ENCODE assay signal across 9 cellular contexts in genomic region chr15:39312984-39313383, GRCh38.
A peak's percentile ranks its signal among the peaks of the same experiment; 100 is the strongest.
DNase-seq lines count a peak whose midpoint lies in the region; ATAC-seq and TF ChIP-seq lines count a peak whose summit lies in the region.
"Had no signal": no experiment of that assay in that cellular context is flagged by ENCODE, and none has a peak within 500 bp of the region (broad histone marks: within the 10 kb centered on the region; RNA-seq: fewer than 3 reads in every experiment).

No MANE protein-coding gene starts in this region.

- H2AK5ac ChIP-seq in H9 (ENCODE audit: insufficient read length, low read length): no peak overlapping the region

- H2BK15ac ChIP-seq in H9 (ENCODE audit: low read depth, low read length): no peak overlapping the region

- no peak overlapping the region for H3T11ph ChIP-seq in H9 (ENCODE audit: low read length)

- H4K91ac ChIP-seq in H9 (ENCODE audit: insufficient read length, low read depth, low read length): no peak overlapping the region

- no peak overlapping the region for H3K4ac ChIP-seq in H9 (ENCODE audit: low read depth, low read length)

- no peaks in the 10 kb centered on the region for H3K27me3 Mint-ChIP-seq in H9 (ENCODE audit: low read depth)

- TF ChIP-seq POLR2A in suprapubic skin (IDR thresholded peaks at IDR 0.05): no peak

- no peaks in the 10 kb centered on the region for H3K79me2 ChIP-seq in H9 (ENCODE audit: insufficient read depth, low read length)

- H3K56ac ChIP-seq in H9 (ENCODE audit: insufficient read length, low read depth, low read length): no peak overlapping the region

- H3K14ac ChIP-seq in H9 (ENCODE audit: insufficient read depth, low read length): no peak overlapping the region

- H3K23ac ChIP-seq in H9 (ENCODE audit: insufficient read length, low read depth, low read length): no peak overlapping the region

- no peaks in the 10 kb centered on the region for H4K20me1 ChIP-seq in H9 (ENCODE audit: control insufficient read depth, insufficient read depth, insufficient read length)

- DNase-seq in H9: no peak
- peak; percentile 4 for DNase-seq in RKO (ENCODE audit: low spot score)
- peak; percentile 49 to 70 for DNase-seq in left colon
- no peak for DNase-seq in stimulated activated CD4-positive, alpha-beta T cell treated with anti-CD3 and anti-CD28 coated beads, Interleukin-4, amount 100 ng/mL, for 4 hours
- no peak for DNase-seq in pons (ENCODE audit: low spot score)
- DNase-seq in suprapubic skin (ENCODE audit: low spot score in 2 of 2): no peak
- DNase-seq: amniotic stem cell had no signal

- no peak overlapping the region for H3K4me2 ChIP-seq in H9 (ENCODE audit: insufficient read depth, insufficient read length, low read length)

- H3K23me2 ChIP-seq in H9 (ENCODE audit: insufficient read length, low read depth, low read length, poor library complexity, severe bottlenecking): no peaks in the 10 kb centered on the region

- no peaks in the 10 kb centered on the region for H3K9me3 ChIP-seq in H9 (ENCODE audit: control insufficient read depth, low read depth, low read length)
- H3K9me3 ChIP-seq in suprapubic skin: no peaks in the 10 kb centered on the region

- H3K9ac ChIP-seq in H9 (ENCODE audit: extremely low read depth, insufficient read length, low read length): no peak overlapping the region

- H3K36me3 Mint-ChIP-seq in H9 (ENCODE audit: insufficient read depth in 1 of 3, low read depth in 3 of 3): no peaks in the 10 kb centered on the region

- H2BK12ac ChIP-seq in H9 (ENCODE audit: insufficient read length, low read depth, low read length): no peak overlapping the region

- no peak overlapping the region for H3K27ac ChIP-seq in H9 (ENCODE audit: insufficient read length, low read depth, low read length)
- no peak overlapping the region for H3K27ac ChIP-seq in suprapubic skin

- TF ChIP-seq EP300 in suprapubic skin (IDR thresholded peaks at IDR 0.05): no peak

- no peaks in the 10 kb centered on the region for H3K79me1 ChIP-seq in H9 (ENCODE audit: insufficient read depth, low read depth, low read length, poor library complexity, severe bottlenecking)

- peak; percentile 73 for TF ChIP-seq CTCF in GM12872 (IDR thresholded peaks at IDR 0.05; ENCODE audit: insufficient read depth, low read depth, low read length)
- TF ChIP-seq CTCF in H9 (conservative IDR thresholded peaks at IDR 0.05): peak; percentile 61
- TF ChIP-seq CTCF in suprapubic skin (IDR thresholded peaks at IDR 0.05): no peak

- H3K27ac Mint-ChIP-seq in H9: no peak overlapping the region

- no peak overlapping the region for H4K8ac ChIP-seq in H9 (replicated peaks; ENCODE audit: insufficient read length, low read depth, low read length)

- ATAC-seq in left colon (peak; percentile 100), HG03095 (IDR thresholded peaks at IDR 0.05; ENCODE audit: unreplicated experiment) (no peak)

- H3K27me3 ChIP-seq in H9 (ENCODE audit: insufficient read depth, low read length) (no peaks in the 10 kb centered on the region), suprapubic skin (no peaks in the 10 kb centered on the region)

- no peaks in the 10 kb centered on the region for H3K36me3 ChIP-seq in suprapubic skin

- no peak overlapping the region for H3K18ac ChIP-seq in H9 (ENCODE audit: insufficient read length, low read depth, low read length)

- H3K4me1 Mint-ChIP-seq in H9: 0 out of 4 replicates have a peak, but pooled peaks cover 0 to 3% of the 10 kb centered on the region in 2 experiments

- no peak overlapping the region for H2AFZ ChIP-seq in H9 (ENCODE audit: low read length)

- no peak overlapping the region for H2BK20ac ChIP-seq in H9 (ENCODE audit: low read depth, low read length, poor library complexity, severe bottlenecking)

- WGBS in H9 (ENCODE audit: extremely low coverage, insufficient read length, low lambda C conversion rate): no CpG with 5 or more reads among the region's 3 CpGs
- 88% methylated on average over 3 of the region's 3 CpGs for WGBS in suprapubic skin

- H3K4me1 ChIP-seq in H9 (ENCODE audit: insufficient read depth, low read length) (no peaks in the 10 kb centered on the region), suprapubic skin (no peaks in the 10 kb centered on the region)

- H2BK5ac ChIP-seq in H9 (ENCODE audit: insufficient read length, low read length): no peak overlapping the region

- H3K4me3 ChIP-seq in suprapubic skin: no peak overlapping the region

- peaks cover 0 to 3% of the 10 kb centered on the region in 2 experiments; a peak in 1 of 5 replicates for H3K9me3 Mint-ChIP-seq in H9

- H4K5ac ChIP-seq in H9 (ENCODE audit: insufficient read length, low read depth, low read length): no peak overlapping the region

- intact Hi-C loops in left colon (cut with DNase I, micrococcal nuclease): loop anchor here in 1 of 2 donors (10.0 kb wide), 1 partner anchor 272 kb away; the partner anchor contains the start of gene THBS1

- H2BK120ac ChIP-seq in H9 (ENCODE audit: low read depth, low read length, poor library complexity, severe bottlenecking): no peak overlapping the region

- no peak overlapping the region for H3K4me3 Mint-ChIP-seq in H9

Comparison
In these comparisons a context has a peak if more than half of its experiments do, and no peak if none do; other contexts are left out.
1. CTCF ChIP-seq: peak in GM12872 (single experiment) and H9 (single experiment); none in suprapubic skin (0 of 2).
2. DNase-seq: peak in RKO (single experiment) and left colon (2 of 2); none in H9 (single experiment), stimulated activated CD4-positive, alpha-beta T cell treated with anti-CD3 and anti-CD28 coated beads, Interleukin-4, amount 100 ng/mL, for 4 hours (0 of 2), pons (single experiment) and suprapubic skin (0 of 2).